8 cellular contexts compared by ENCODE assay signal in genomic region chr7:90346326-90347125, GRCh38. TPM values are rescaled to one million over a fixed set of nuclear protein-coding genes. Genes with fewer than 3 reads are reported as not detected.
DNase-seq lines count a peak whose midpoint lies in the region; TF ChIP-seq lines count a peak whose summit lies in the region.

TSS of gene GTPBP10 (plus strand) at chr7:90346716. CDS start at chr7:90346742, 26 bp downstream.

- no peaks in the 10 kb centered on the region for H3K9me3 ChIP-seq in HAP-1
- no peaks in the 10 kb centered on the region for H3K9me3 ChIP-seq in MG63
- no peaks in the 10 kb centered on the region for H3K9me3 ChIP-seq in stomach smooth muscle (ENCODE audit: control insufficient read depth in 2 of 2, low read length in 2 of 2)

- H3K9me3 Mint-ChIP-seq in neural crest cell, result no peaks in the 10 kb centered on the region

- H3K36me3 Mint-ChIP-seq in neural crest cell (ENCODE audit: low read depth), result no peaks in the 10 kb centered on the region

- in situ Hi-C loops in HAP-1 (cut with MboI; ENCODE audit: low sequenced_read_pairs), result no loop called here

- peaks cover 35% of the 10 kb centered on the region for H3K4me1 Mint-ChIP-seq in neural crest cell

- H3K4me3 Mint-ChIP-seq in neural crest cell, result peak within 1 kb of the TSS; percentile 100

- peak within 1 kb of the TSS; percentile 78 to 99 for H3K9ac ChIP-seq in stomach smooth muscle (ENCODE audit: low read length in 2 of 2)

- peak within 1 kb of the TSS; percentile 91 for H3K4me3 ChIP-seq in HAP-1
- peak within 1 kb of the TSS; percentile 88 for H3K4me3 ChIP-seq in MG63
- peak within 1 kb of the TSS; percentile 84 to 99 for H3K4me3 ChIP-seq in foreskin fibroblast (ENCODE audit: low read depth in 1 of 2, low read length in 2 of 2)
- peak within 1 kb of the TSS; percentile 64 to 99 for H3K4me3 ChIP-seq in stomach smooth muscle (ENCODE audit: low read length in 2 of 2)

- peak within 1 kb of the TSS; percentile 78 for H3K27ac ChIP-seq in stomach smooth muscle (ENCODE audit: low read length)

- no peaks in the 10 kb centered on the region for H3K27me3 Mint-ChIP-seq in neural crest cell (ENCODE audit: low read depth)

- DNase-seq in GDM1 (lab: John Stamatoyannopoulos, UW), result peak; percentile 90
- peak; percentile 90 to 93 for DNase-seq in HAP-1 (ENCODE audit: low spot score in 2 of 2)
- peak; percentile 87 for DNase-seq in MG63
- DNase-seq in SHP77 treated with DMSO at 0.1 percent for 48 hours (lab: John Stamatoyannopoulos, UW), result peak; percentile 83
- DNase-seq in activated gamma-delta T cell (lab: John Stamatoyannopoulos, UW), result peak; percentile 86
- peak; percentile 96 to 99 for DNase-seq in foreskin fibroblast
- peak; percentile 85 for DNase-seq in neural crest cell (ENCODE audit: low read depth, low spot score)

- peaks cover 3% of the 10 kb centered on the region; the same call in 1 of the 2 replicates for H3K4me1 ChIP-seq in HAP-1
- H3K4me1 ChIP-seq in stomach smooth muscle (ENCODE audit: control insufficient read depth, insufficient read depth, low read length), result no peaks in the 10 kb centered on the region

- H3K36me3 ChIP-seq in HAP-1 (replicated peaks) (no peaks in the 10 kb centered on the region), MG63 (no peaks in the 10 kb centered on the region; the same call in 1 of the 2 replicates), stomach smooth muscle (ENCODE audit: control insufficient read depth in 2 of 2, insufficient read depth in 2 of 2, low read length in 2 of 2) (no peaks in the 10 kb centered on the region)

- TF ChIP-seq CTCF in foreskin fibroblast (IDR thresholded peaks at IDR 0.05; ENCODE audit: low read depth, low read length) (peak; percentile 65), neural crest cell (conservative IDR thresholded peaks at IDR 0.05) (peak; percentile 65)

- H3K27me3 ChIP-seq in HAP-1 (ENCODE audit: low read depth), result no peaks in the 10 kb centered on the region
- no peaks in the 10 kb centered on the region for H3K27me3 ChIP-seq in MG63
- no peaks in the 10 kb centered on the region for H3K27me3 ChIP-seq in stomach smooth muscle (ENCODE audit: control insufficient read depth in 1 of 2, insufficient read depth in 2 of 2, low read length in 2 of 2)

- H3K27ac Mint-ChIP-seq in neural crest cell (ENCODE audit: unreplicated experiment), result peak within 1 kb of the TSS; percentile 98

RNA-seq across cellular contexts. Expression of gene GTPBP10, which starts in this region (rescaled TPM):
- 8.3 and 18.1 TPM in 2 replicates for total RNA-seq in MG63 (2014; rRNA removed; shearing (Covaris generic); ENCODE audit: low replicate concordance)
- 20.4 and 21.6 TPM in 2 replicates for total RNA-seq in neural crest cell

Comparison
In these comparisons a context has a peak if more than half of its experiments do, and no peak if none do; other contexts are left out.
1. Peak in every context shown above with its lines: DNase-seq, H3K4me3 ChIP-seq and H3K27ac ChIP-seq.